In genomic region chr7:153523320-153524015, GRCh38 we compare ENCODE assay signal across 22 cellular contexts.
DNase-seq lines count a peak whose midpoint lies in the region; ATAC-seq and TF ChIP-seq lines count a peak whose summit lies in the region.
"Had no signal": no experiment of that assay in that cellular context is flagged by ENCODE, and none has a peak within 500 bp of the region (broad histone marks: within the 10 kb centered on the region; RNA-seq: fewer than 3 reads in every experiment).

No MANE protein-coding gene starts in this region.

- H3K4me1 ChIP-seq in right cardiac atrium (ENCODE audit: control insufficient read depth, insufficient read depth, low read length) (no peaks in the 10 kb centered on the region), uterus (peaks cover 0 to 6% of the 10 kb centered on the region in 2 donors)
- H3K4me1 ChIP-seq: pancreas, Peyer's patch, tibial artery had no signal

- H3K4me3 ChIP-seq in right cardiac atrium (ENCODE audit: low read length) (no peak overlapping the region), uterus (no peak overlapping the region)
- H3K4me3 ChIP-seq: pancreas, Peyer's patch, SK-N-MC, tibial artery had no signal

- DNase-seq in Right ventricle myocardium superior: peak; percentile 48
- DNase-seq in left ventricle myocardium superior: no peak
- peak in 2 of 3 donors; percentile 28 to 57 for DNase-seq in right cardiac atrium
- DNase-seq in pons (ENCODE audit: low spot score): peak; percentile 41
- DNase-seq in uterus: peak in 1 of 2 donors; percentile 26
- DNase-seq in stimulated activated CD8-positive, alpha-beta memory T cell treated with anti-CD3 and anti-CD28 coated beads, Interleukin-4, amount 100 ng/mL, for 48 hours: no peak
- DNase-seq in HPDE6-E6E7 (ENCODE audit: extremely low spot score): no peak
- DNase-seq: activated CD4-positive, alpha-beta T cell treated with anti-CD3 and anti-CD28 coated beads for 4 hours; activated T-cell treated with anti-CD3 and anti-CD28 coated beads, Interleukin-2, amount 50 U/mL, for 4 hours; Kasumi-1; natural killer cell; NCI-H1694; NCI-H2171 treated with DMSO at 0.1 percent for 48 hours; NCI-H524 treated with DMSO at 0.1 percent for 48 hours; pancreas; Peyer's patch; stimulated activated CD4-positive, alpha-beta T cell treated with anti-CD3 and anti-CD28 coated beads, Interleukin-1b, Interleukin-23, amount 100 ng/mL, for 48 hours; T-helper 17 cell; tibial artery had no signal

- TF ChIP-seq CTCF in uterus (IDR thresholded peaks at IDR 0.05): no peak

- no peaks in the 10 kb centered on the region for H3K36me3 ChIP-seq in uterus
- H3K36me3 ChIP-seq: pancreas, Peyer's patch, tibial artery had no signal

- WGBS in right cardiac atrium: 74% methylated on average over 16 of the region's 16 CpGs

- H3K9me3 ChIP-seq in right cardiac atrium (ENCODE audit: control insufficient read depth, low read length) (no peaks in the 10 kb centered on the region), uterus (no peaks in the 10 kb centered on the region)
- H3K9me3 ChIP-seq: pancreas, Peyer's patch, tibial artery had no signal

- no peak for TF ChIP-seq POLR2A in uterus (IDR thresholded peaks at IDR 0.05)

- H3K27me3 ChIP-seq in right cardiac atrium (ENCODE audit: control insufficient read depth, insufficient read depth): no peaks in the 10 kb centered on the region
- no peaks in the 10 kb centered on the region for H3K27me3 ChIP-seq in uterus
- H3K27me3 ChIP-seq: pancreas, Peyer's patch, tibial artery had no signal

- ATAC-seq in Right ventricle myocardium superior (ENCODE audit: poor library complexity) (peak; percentile 40), left ventricle myocardium superior (no peak), right cardiac atrium (peak in 1 of 2 donors; percentile 46), HG02840 (IDR thresholded peaks at IDR 0.05; ENCODE audit: low FRiP score, unreplicated experiment) (no peak)
- ATAC-seq: activated T-cell treated with anti-CD3 and anti-CD28 coated beads, Interleukin-2, amount 50 U/mL, for 4 hours; HCT116; natural killer cell; pancreas; T-helper 17 cell had no signal

- H3K27ac ChIP-seq in right cardiac atrium (ENCODE audit: low read length): peak overlapping the region; percentile 77
- peak overlapping the region; percentile 87 to 93 for H3K27ac ChIP-seq in uterus
- H3K27ac ChIP-seq: pancreas, SK-N-MC, tibial artery had no signal

- intact Hi-C loops in Right ventricle myocardium superior (cut with DNase I): no loop called here
- intact Hi-C loops in left ventricle myocardium superior (cut with micrococcal nuclease): no loop called here
- intact Hi-C loops in right cardiac atrium (cut with DNase I): no loop called here
- intact Hi-C loops in uterus (cut with DNase I; ENCODE audit: low total_unique reads): loop anchor here (2.0 kb wide), 1 partner anchor 141 kb away; no protein-coding TSS in a partner anchor

Comparison
In these comparisons a context has a peak if more than half of its experiments do, and no peak if none do; other contexts are left out.
1. DNase-seq: peak in Right ventricle myocardium superior (single experiment), right cardiac atrium (2 of 3) and pons (single experiment); none in left ventricle myocardium superior (single experiment), stimulated activated CD8-positive, alpha-beta memory T cell treated with anti-CD3 and anti-CD28 coated beads, Interleukin-4, amount 100 ng/mL, for 48 hours (single experiment) and HPDE6-E6E7 (single experiment).